Comparison of ENCODE assay signal across 1 cellular context in genomic region chr2:53103661-53104060, GRCh38.
TF ChIP-seq lines count a peak whose summit lies in the region.

No MANE protein-coding gene starts in this region.

TF ChIP-seq in HCT116, 20 proteins besides CTCF, POLR2A, EP300 and RAD21 (continued from another document):
- TF ChIP-seq ZBTB33 (IDR thresholded peaks at IDR 0.05; ENCODE audit: extremely low read depth, insufficient replicate concordance, low read length): no peak
- no peak for TF ChIP-seq SIN3A (IDR thresholded peaks at IDR 0.05; ENCODE audit: low read depth)
- TF ChIP-seq ZNF274 (IDR thresholded peaks at IDR 0.05; ENCODE audit: low read depth, low read length): no peak
- TF ChIP-seq TCF7L2 (IDR thresholded peaks at IDR 0.05; ENCODE audit: borderline replicate concordance, extremely low read depth, insufficient read depth, insufficient read length): no peak
